In the genomic region with DNA sequence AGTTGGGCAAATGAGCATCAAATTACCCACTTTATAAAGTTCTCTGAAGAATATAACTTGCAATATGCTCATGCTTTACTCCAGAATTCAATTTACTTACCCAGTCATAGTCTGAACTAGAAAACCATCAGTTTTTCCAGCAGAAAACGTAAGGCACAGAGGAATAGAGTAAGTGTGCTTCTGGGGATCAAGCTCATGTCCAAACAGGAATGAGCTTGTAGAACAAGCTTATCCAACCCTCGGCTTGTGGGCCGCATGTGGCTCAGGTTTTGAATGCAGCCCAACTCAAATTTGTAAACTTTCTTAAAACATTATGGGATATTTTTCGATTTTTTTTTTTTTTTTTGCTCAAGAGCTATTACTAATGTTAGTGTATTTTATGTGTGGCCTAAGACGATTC, we compare ENCODE assay signal across 24 cellular contexts.
"Had no signal": no experiment of that assay in that cellular context is flagged by ENCODE, and none has a peak within 500 bp of the region (broad histone marks: within the 10 kb centered on the region; RNA-seq: fewer than 3 reads in every experiment).

No MANE protein-coding gene starts in this region.

- FAIRE-seq: RCC 7860 had no signal

- H3K4me1 Mint-ChIP-seq: activated naive CD4-positive, alpha-beta T cell treated with anti-CD3 and anti-CD28 coated beads, Interleukin-2, amount 50 U/mL, for 24 hours; T-helper 17 cell had no signal

- H3K36me3 ChIP-seq: ascending aorta, MG63 had no signal

- DNase-seq: activated CD4-positive, alpha-beta T cell treated with anti-CD3 and anti-CD28 coated beads for 48 hours; activated CD4-positive, alpha-beta T cell treated with anti-CD3 and anti-CD28 coated beads, Interleukin-2, amount 50 U/mL, for 4 hours; activated CD4-positive, CD25-positive, alpha-beta regulatory T cell treated with anti-CD3 and anti-CD28 coated beads, Interleukin-2, amount 50 U/mL, for 72 hours; activated CD8-positive, alpha-beta T cell treated with anti-CD3 and anti-CD28 coated beads, Interleukin-2, amount 10 ng/mL, durations not matched to agents 7 days and 5 days; activated effector memory CD4-positive, alpha-beta T cell treated with Interleukin-2 at 50 U/mL for 16 hours; activated naive CD4-positive, alpha-beta T cell; activated T-cell treated with anti-CD3 and anti-CD28 coated beads, Interleukin-2, amount 50 U/mL, for 24 hours; amniotic stem cell; MG63; MV-4-11; NCI-H1092 treated with DMSO at 0.1 percent for 48 hours; NCI-H1417 treated with DMSO at 0.1 percent for 48 hours; NCI-H1694; NCI-H2029 treated with DMSO at 0.1 percent for 48 hours; NCI-H510A treated with DMSO at 0.1 percent for 48 hours; SIG-M5; T-helper 17 cell; T-helper 9 cell had no signal

- H3K27me3 ChIP-seq: ascending aorta, MG63 had no signal

- H3K9me3 ChIP-seq: ascending aorta had no signal

- H3K36me3 Mint-ChIP-seq: brain had no signal

- H3K27ac ChIP-seq: ascending aorta had no signal

- H3K27ac Mint-ChIP-seq: activated CD8-positive, alpha-beta T cell treated with anti-CD3 and anti-CD28 coated beads, Interleukin-2, amount 10 ng/mL, durations not matched to agents 7 days and 5 days; activated naive CD4-positive, alpha-beta T cell treated with anti-CD3 and anti-CD28 coated beads, Interleukin-2, amount 50 U/mL, for 24 hours; activated T-cell treated with anti-CD3 and anti-CD28 coated beads, Interleukin-2, amount 50 U/mL, for 24 hours; activated T-helper 1 cell treated with anti-CD3 and anti-CD28 coated beads, Interleukin-12 subunit alpha, Interleukin-12 subunit beta, Interleukin-2, Interleukin-4 antibody, amounts not matched to agents 30 ng/mL and 10 ng/mL and 1 ng/mL, durations not matched to agents 14 hours and 24 hours and 36 hours; T-helper 17 cell; WTC11 had no signal

- H3K27me3 Mint-ChIP-seq: activated naive CD4-positive, alpha-beta T cell treated with anti-CD3 and anti-CD28 coated beads, Interleukin-2, amount 50 U/mL, for 24 hours; activated T-cell treated with anti-CD3 and anti-CD28 coated beads, Interleukin-2, amount 50 U/mL, for 24 hours; brain; T-helper 17 cell had no signal

- H3K4me3 Mint-ChIP-seq: activated CD8-positive, alpha-beta T cell treated with anti-CD3 and anti-CD28 coated beads, Interleukin-2, amount 10 ng/mL, durations not matched to agents 7 days and 5 days; activated naive CD4-positive, alpha-beta T cell treated with anti-CD3 and anti-CD28 coated beads, Interleukin-2, amount 50 U/mL, for 24 hours; activated T-cell treated with anti-CD3 and anti-CD28 coated beads, Interleukin-2, amount 50 U/mL, for 24 hours; activated T-helper 1 cell treated with anti-CD3 and anti-CD28 coated beads, Interleukin-12 subunit alpha, Interleukin-12 subunit beta, Interleukin-2, Interleukin-4 antibody, amounts not matched to agents 30 ng/mL and 10 ng/mL and 1 ng/mL, durations not matched to agents 14 hours and 24 hours and 36 hours; brain; T-helper 17 cell; WTC11 had no signal

- H3K9me3 Mint-ChIP-seq: activated naive CD4-positive, alpha-beta T cell treated with anti-CD3 and anti-CD28 coated beads, Interleukin-2, amount 50 U/mL, for 24 hours; activated T-cell treated with anti-CD3 and anti-CD28 coated beads, Interleukin-2, amount 50 U/mL, for 24 hours; activated T-helper 1 cell treated with anti-CD3 and anti-CD28 coated beads, Interleukin-12 subunit alpha, Interleukin-12 subunit beta, Interleukin-2, Interleukin-4 antibody, amounts not matched to agents 30 ng/mL and 10 ng/mL and 1 ng/mL, durations not matched to agents 14 hours and 24 hours and 36 hours had no signal

- H3K4me3 ChIP-seq: ascending aorta, MG63 had no signal

- ATAC-seq: activated CD8-positive, alpha-beta T cell treated with anti-CD3 and anti-CD28 coated beads, Interleukin-2, amount 10 ng/mL, durations not matched to agents 7 days and 5 days; T-helper 17 cell; WTC11 had no signal
